21 cellular contexts compared by ENCODE assay signal in genomic region chr6:78808933-78809332, GRCh38. TPM values are rescaled to one million over a fixed set of nuclear protein-coding genes. Genes with fewer than 3 reads are reported as not detected.
A peak's percentile ranks its signal among the peaks of the same experiment; 100 is the strongest.
DNase-seq lines count a peak whose midpoint lies in the region; ATAC-seq, FAIRE-seq and TF ChIP-seq lines count a peak whose summit lies in the region.
"Had no signal": no experiment of that assay in that cellular context is flagged by ENCODE, and none has a peak within 500 bp of the region (broad histone marks: within the 10 kb centered on the region; RNA-seq: fewer than 3 reads in every experiment).

No MANE protein-coding gene starts in this region.

- TF ChIP-seq CTCF in H1 (IDR thresholded peaks at IDR 0.05; ENCODE audit: control extremely low read depth in 1 of 3, insufficient read depth in 1 of 3, low read depth in 1 of 3, low read length in 3 of 3), result no peak

- no peak overlapping the region for H3K56ac ChIP-seq in H1 (replicated peaks; ENCODE audit: insufficient read length, low read depth, low read length)

- no peaks in the 10 kb centered on the region for H3K36me3 Mint-ChIP-seq in stimulated activated effector memory CD8-positive, alpha-beta T cell treated with anti-CD3 and anti-CD28 coated beads, Interleukin-12 subunit alpha, Interleukin-12 subunit beta, amount 100 ng/mL, for 72 hours
- H3K36me3 Mint-ChIP-seq: CD8-positive, alpha-beta T cell had no signal

- FAIRE-seq in H1 (lab: Jason Lieb, UNC), result no peak
- FAIRE-seq: A549, D721Med, G401.6, GM12891 had no signal

- TF ChIP-seq EP300 in H1 (IDR thresholded peaks at IDR 0.05; ENCODE audit: borderline replicate concordance in 1 of 2, low read depth in 2 of 2, low read length in 2 of 2), result no peak

- H2BK15ac ChIP-seq in H1 (ENCODE audit: low read length) (no peak overlapping the region), neuronal stem cell (ENCODE audit: low read length) (no peak overlapping the region)

- no peak overlapping the region for H3K23ac ChIP-seq in H1 (ENCODE audit: insufficient read length)
- no peak overlapping the region for H3K23ac ChIP-seq in neuronal stem cell (ENCODE audit: low read depth, low read length, poor library complexity)

- H4K91ac ChIP-seq in H1 (replicated peaks; ENCODE audit: insufficient read length, low read length) (no peak overlapping the region), neuronal stem cell (ENCODE audit: low read depth, low read length, poor library complexity) (no peak overlapping the region)

- no peaks in the 10 kb centered on the region for H3K36me3 ChIP-seq in H1 (ENCODE audit: control insufficient read depth in 2 of 4, insufficient read depth in 4 of 4, low read length in 3 of 4)
- no peaks in the 10 kb centered on the region for H3K36me3 ChIP-seq in neuronal stem cell (replicated peaks in 1 of 2; ENCODE audit: control insufficient read depth in 2 of 2, insufficient read depth in 2 of 2, low read length in 2 of 2)
- H3K36me3 ChIP-seq: BLaER1 treated with 17β-estradiol and CSF1 and Interleukin-3, amounts not matched to agents 10 nM and 100 nM had no signal

- no peak overlapping the region for H2BK20ac ChIP-seq in H1 (ENCODE audit: low read length)

- 86% methylated on average over 5 of the region's 5 CpGs; no CpG with 5 or more reads in 1 of the 2 experiments for WGBS in H1 (ENCODE audit: extremely low coverage in 1 of 2, insufficient coverage in 1 of 2, insufficient read length in 1 of 2, insufficient replicate concordance in 2 of 2, low coverage in 1 of 2, low lambda C conversion rate in 2 of 2, missing lambda C conversion rate in 1 of 2), 2 experiments
- WGBS in neuronal stem cell (ENCODE audit: extremely low coverage in 2 of 2, insufficient read length in 2 of 2, insufficient replicate concordance in 1 of 2), 2 donors, result no CpG with 5 or more reads among the region's 5 CpGs

- H3K4me3 Mint-ChIP-seq in stimulated activated effector memory CD8-positive, alpha-beta T cell treated with anti-CD3 and anti-CD28 coated beads, Interleukin-12 subunit alpha, Interleukin-12 subunit beta, amount 100 ng/mL, for 72 hours, result no peak overlapping the region
- H3K4me3 Mint-ChIP-seq: B cell; CD4-positive, alpha-beta T cell; CD8-positive, alpha-beta T cell had no signal

- H3K27ac Mint-ChIP-seq in stimulated activated effector memory CD8-positive, alpha-beta T cell treated with anti-CD3 and anti-CD28 coated beads, Interleukin-12 subunit alpha, Interleukin-12 subunit beta, amount 100 ng/mL, for 72 hours, result no peak overlapping the region
- H3K27ac Mint-ChIP-seq: B cell; CD4-positive, alpha-beta T cell; CD8-positive, alpha-beta T cell had no signal

- H2AFZ ChIP-seq in H1 (ENCODE audit: low read length), result 0 out of 2 replicates have a peak overlapping the region, but pooled peaks have one; percentile 29
- no peak overlapping the region for H2AFZ ChIP-seq in neuronal stem cell (ENCODE audit: low read length)

- H4K5ac ChIP-seq in H1 (ENCODE audit: insufficient read length, low read depth, low read length), result no peak overlapping the region

- H3K4ac ChIP-seq in H1 (replicated peaks; ENCODE audit: insufficient read length, low read depth, low read length) (no peak overlapping the region), neuronal stem cell (ENCODE audit: low read length) (no peak overlapping the region)

- CTCF ChIA-PET in H1 (lab: Charles Lee; ENCODE audit: partially characterized antibody), result interaction anchor here (1.0 to 1.7 kb wide), 6 partner anchors 15 to 1091 kb away, joined by 3 to 8 read pairs (median 4); no protein-coding TSS in a partner anchor

- H2BK5ac ChIP-seq in H1 (ENCODE audit: low read depth, low read length), result no peak overlapping the region
- H2BK5ac ChIP-seq in neuronal stem cell (ENCODE audit: low read length), result no peak overlapping the region

- H3K9me3 ChIP-seq in H1 (ENCODE audit: insufficient read depth in 2 of 2, low read depth in 1 of 2, low read length in 1 of 2) (no peaks in the 10 kb centered on the region), neuronal stem cell (replicated peaks in 1 of 2; ENCODE audit: control insufficient read depth in 2 of 2, insufficient read depth in 1 of 2, low read depth in 1 of 2, low read length in 2 of 2) (peaks cover 0 to 4% of the 10 kb centered on the region in 2 donors)
- H3K9me3 ChIP-seq: A549; BLaER1 treated with 17β-estradiol and CSF1 and Interleukin-3, amounts not matched to agents 10 nM and 100 nM; Caco-2 had no signal

- H3K9me3 Mint-ChIP-seq in stimulated activated effector memory CD8-positive, alpha-beta T cell treated with anti-CD3 and anti-CD28 coated beads, Interleukin-12 subunit alpha, Interleukin-12 subunit beta, amount 100 ng/mL, for 72 hours, result peaks cover 11% of the 10 kb centered on the region

- ATAC-seq in stimulated activated effector memory CD8-positive, alpha-beta T cell treated with anti-CD3 and anti-CD28 coated beads, Interleukin-12 subunit alpha, Interleukin-12 subunit beta, amount 100 ng/mL, for 72 hours, result peak; percentile 31
- ATAC-seq in HG02938 (IDR thresholded peaks at IDR 0.05; ENCODE audit: unreplicated experiment), result no peak
- ATAC-seq: A549; CD8-positive, alpha-beta T cell had no signal

- no peak for TF ChIP-seq POLR2A in H1 (IDR thresholded peaks at IDR 0.05; ENCODE audit: control extremely low read depth in 1 of 2, low read depth in 2 of 2, low read length in 2 of 2)

- no peak overlapping the region for H2BK12ac ChIP-seq in H1 (ENCODE audit: low read depth, low read length)
- no peak overlapping the region for H2BK12ac ChIP-seq in neuronal stem cell (ENCODE audit: low read length)

- H3K4me3 ChIP-seq in H1 (ENCODE audit: extremely low read depth in 1 of 4, insufficient read depth in 2 of 4, low read depth in 3 of 4, low read length in 4 of 4), result no peak overlapping the region
- peak overlapping the region in 1 of 2 donors; percentile 1 for H3K4me3 ChIP-seq in neuronal stem cell (ENCODE audit: low read length in 2 of 2)
- H3K4me3 ChIP-seq: A549; BLaER1 treated with 17β-estradiol and CSF1 and Interleukin-3, amounts not matched to agents 10 nM and 100 nM had no signal

- H3K79me2 ChIP-seq in H1 (ENCODE audit: control insufficient read depth in 1 of 2, insufficient read depth in 2 of 2, low read length in 2 of 2), result no peaks in the 10 kb centered on the region

- H3K4me1 ChIP-seq in H1 (replicated peaks in 1 of 4; ENCODE audit: control insufficient read depth in 3 of 4, insufficient read depth in 4 of 4, low read length in 3 of 4) (no peaks in the 10 kb centered on the region), neuronal stem cell (ENCODE audit: control insufficient read depth in 2 of 2, insufficient read depth in 1 of 2, low read depth in 1 of 2, low read length in 2 of 2) (no peaks in the 10 kb centered on the region)
- H3K4me1 ChIP-seq: A549; BLaER1 treated with 17β-estradiol and CSF1 and Interleukin-3, amounts not matched to agents 10 nM and 100 nM; Caco-2 had no signal

- no peak overlapping the region for H2BK120ac ChIP-seq in H1 (replicated peaks; ENCODE audit: low read depth, low read length)
- H2BK120ac ChIP-seq in neuronal stem cell (ENCODE audit: low read depth, low read length), result no peak overlapping the region

- H4K8ac ChIP-seq in H1 (ENCODE audit: extremely low read depth, insufficient read depth, low read length), result no peak overlapping the region
- no peak overlapping the region for H4K8ac ChIP-seq in neuronal stem cell (ENCODE audit: low read depth, low read length)

- H3K18ac ChIP-seq in H1 (ENCODE audit: extremely low read depth, low read length), result no peak overlapping the region
- H3K18ac ChIP-seq in neuronal stem cell (ENCODE audit: low read length), result no peak overlapping the region

- H3K14ac ChIP-seq in H1 (ENCODE audit: insufficient read length) (no peak overlapping the region), neuronal stem cell (ENCODE audit: low read length) (peak overlapping the region; percentile 67)

- H3K27me3 ChIP-seq in H1 (replicated peaks in 1 of 4; ENCODE audit: control insufficient read depth in 3 of 4, extremely low read depth in 1 of 4, insufficient read depth in 3 of 4, low read length in 3 of 4), result no peaks in the 10 kb centered on the region
- H3K27me3 ChIP-seq in neuronal stem cell (ENCODE audit: control insufficient read depth in 3 of 3, insufficient read depth in 3 of 3, low read depth in 1 of 3, low read length in 3 of 3), result no peaks in the 10 kb centered on the region
- H3K27me3 ChIP-seq: BLaER1 treated with 17β-estradiol and CSF1 and Interleukin-3, amounts not matched to agents 10 nM and 100 nM had no signal

- H3K79me1 ChIP-seq in H1 (ENCODE audit: low read depth, low read length) (no peaks in the 10 kb centered on the region), neuronal stem cell (ENCODE audit: low read depth, low read length) (no peaks in the 10 kb centered on the region)

- no peak for DNase-seq in H1 (ENCODE audit: low read depth in 1 of 2, low spot score in 2 of 2)
- no peak for DNase-seq in neuronal stem cell (ENCODE audit: low spot score)
- no peak for DNase-seq in stimulated activated effector memory CD8-positive, alpha-beta T cell treated with anti-CD3 and anti-CD28 coated beads, Interleukin-12 subunit alpha, Interleukin-12 subunit beta, amount 100 ng/mL, for 72 hours (ENCODE audit: low spot score in 2 of 2)
- DNase-seq in stimulated activated naive CD4-positive, alpha-beta T cell (lab: John Stamatoyannopoulos, UW), result no peak
- no peak for DNase-seq in NCI-H1092 (lab: John Stamatoyannopoulos, UW)
- DNase-seq: AML-193; Caco-2; Calu3; CD4-positive, alpha-beta T cell; DMS79 treated with DMSO at 0.1 percent for 48 hours; GF-D8 had no signal

- no peak overlapping the region for H3K4me2 ChIP-seq in H1 (ENCODE audit: insufficient read depth in 1 of 2, low read depth in 2 of 2, low read length in 2 of 2)
- no peak overlapping the region for H3K4me2 ChIP-seq in neuronal stem cell (ENCODE audit: insufficient read depth, low read length, poor library complexity, severe bottlenecking)
- H3K4me2 ChIP-seq: A549; BLaER1 treated with 17β-estradiol and CSF1 and Interleukin-3, amounts not matched to agents 10 nM and 100 nM had no signal

- H3K9ac ChIP-seq in H1 (replicated peaks in 1 of 4; ENCODE audit: extremely low read depth in 1 of 4, low read depth in 3 of 4, low read length in 3 of 4) (no peak overlapping the region), neuronal stem cell (ENCODE audit: low read depth, low read length, poor library complexity) (peak overlapping the region; percentile 27)
- H3K9ac ChIP-seq: BLaER1 treated with 17β-estradiol and CSF1 and Interleukin-3, amounts not matched to agents 10 nM and 100 nM had no signal

- TF ChIP-seq RAD21 in H1 (IDR thresholded peaks at IDR 0.05 in 1 of 2, conservative IDR thresholded peaks at IDR 0.05 in 1 of 2; ENCODE audit: low read depth in 2 of 2, low read length in 2 of 2), result no peak

- no peak overlapping the region for H3K27ac ChIP-seq in H1 (ENCODE audit: low read depth, low read length)
- no peak overlapping the region for H3K27ac ChIP-seq in neuronal stem cell (replicated peaks; ENCODE audit: low read length)
- H3K27ac ChIP-seq: 22Rv1; A549; BLaER1 treated with 17β-estradiol and CSF1 and Interleukin-3, amounts not matched to agents 10 nM and 100 nM; C4-2B had no signal

- no peaks in the 10 kb centered on the region for H3K4me1 Mint-ChIP-seq in stimulated activated effector memory CD8-positive, alpha-beta T cell treated with anti-CD3 and anti-CD28 coated beads, Interleukin-12 subunit alpha, Interleukin-12 subunit beta, amount 100 ng/mL, for 72 hours
- H3K4me1 Mint-ChIP-seq: B cell had no signal

- H3K23me2 ChIP-seq in H1 (ENCODE audit: low read depth, low read length), result no peaks in the 10 kb centered on the region

- POLR2A ChIA-PET in H1 (lab: Charles Lee; ENCODE audit: partially characterized antibody), result no interaction called here

- H4K20me1 ChIP-seq in H1 (replicated peaks in 1 of 2; ENCODE audit: control insufficient read depth in 1 of 2, insufficient read depth in 2 of 2, low read length in 2 of 2), result no peaks in the 10 kb centered on the region
- H4K20me1 ChIP-seq: BLaER1 treated with 17β-estradiol and CSF1 and Interleukin-3, amounts not matched to agents 10 nM and 100 nM had no signal

- H2AK5ac ChIP-seq in H1 (ENCODE audit: low read depth, low read length) (no peak overlapping the region), neuronal stem cell (ENCODE audit: low read depth, low read length) (peak overlapping the region; percentile 13)

RNA-seq across cellular contexts. Expression of gene IRAK1BP1, which starts 58.4 kb away (rescaled TPM):
- 4.7 and 5.4 TPM in 2 replicates for total RNA-seq in H1 (2021; fragmentation: NEBNext Ultra II Directional; extraction: Animal tissue kit (Norgen Biotek cat#: 25700))
- polyA plus RNA-seq in H1 (2011; rRNA removed), result 2.7 and 3.7 TPM in 2 replicates
- polyA plus RNA-seq in H1 (2011; cell fraction: cytosol; rRNA removed), result 3.9 TPM
- 5.6 TPM for polyA plus RNA-seq in H1 (2011; cell fraction: nucleus; rRNA removed)
- 2.8 to 4.3 TPM (median 3.4 TPM) in 4 replicates for polyA plus RNA-seq in H1 (2012, experiment 1 of 2)
- 1.4 TPM for polyA plus RNA-seq in H1 (2012, experiment 2 of 2)
- 5.9 TPM for polyA plus RNA-seq in H1 (2013, experiment 1 of 2)
- 5.0 TPM for polyA plus RNA-seq in H1 (2013, experiment 2 of 2)
- 7.9 and 11.8 TPM in 2 replicates for polyA minus RNA-seq in H1 (2011; rRNA and poly(A)+ RNA removed)
- 5.7 TPM for polyA minus RNA-seq in H1 (2011; cell fraction: cytosol; rRNA and poly(A)+ RNA removed)
- 30.7 TPM for polyA minus RNA-seq in H1 (2011; cell fraction: nucleus; rRNA and poly(A)+ RNA removed)
- 6.9 TPM for polyA plus RNA-seq in neuronal stem cell (2013, experiment 1 of 2)
- polyA plus RNA-seq in neuronal stem cell (2013, experiment 2 of 2), result 6.7 TPM
